Comparison of ENCODE assay signal across 9 cellular contexts in the genomic region with DNA sequence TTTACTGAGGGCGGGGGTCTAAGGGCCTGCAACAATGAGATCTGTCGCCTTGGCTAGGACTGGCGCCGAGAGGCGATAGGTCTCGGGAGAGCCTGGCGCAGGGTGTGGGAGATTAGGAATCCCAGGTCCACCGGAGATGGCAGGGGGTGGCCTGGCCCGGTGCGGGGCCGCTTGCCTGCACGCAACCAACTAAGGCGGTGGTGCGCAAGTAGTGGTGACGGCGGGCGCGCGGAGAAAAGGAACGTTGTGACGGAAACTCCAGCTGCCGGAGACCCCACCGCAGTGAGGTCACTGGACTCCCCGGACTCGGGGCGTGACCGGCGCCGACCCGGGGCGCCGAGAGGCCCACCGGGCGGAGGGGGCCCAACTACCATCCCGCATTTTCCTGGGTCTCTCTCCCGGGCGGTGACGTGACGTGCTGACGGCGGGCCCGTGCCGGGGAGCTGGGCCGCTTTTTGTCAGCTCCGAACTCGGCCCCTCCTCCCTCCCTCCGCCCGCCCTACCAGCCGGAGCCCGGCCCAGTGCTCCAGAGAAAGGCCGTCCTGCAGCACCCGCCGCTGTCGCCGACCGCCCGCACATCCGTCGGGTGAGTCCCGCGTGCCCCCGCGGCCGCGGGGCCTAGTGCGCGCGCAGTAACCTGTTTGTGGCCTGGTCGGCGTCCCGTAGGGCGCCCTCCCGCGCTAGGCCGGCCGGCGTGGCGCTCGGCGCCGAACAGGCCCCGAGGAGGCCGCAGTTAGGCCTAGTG. TPM values are rescaled to one million over a fixed set of nuclear protein-coding genes. Genes with fewer than 3 reads are reported as not detected.
DNase-seq lines count a peak whose midpoint lies in the region; ATAC-seq and TF ChIP-seq lines count a peak whose summit lies in the region.
"Had no signal": no experiment of that assay in that cellular context is flagged by ENCODE, and none has a peak within 500 bp of the region (broad histone marks: within the 10 kb centered on the region; RNA-seq: fewer than 3 reads in every experiment).

Gene ZFY (plus strand): TSS at position 521 of the 745 bp plus-strand sequence. CDS start 18,556 bp downstream, outside the sequence.

- H3K9me3 Mint-ChIP-seq in activated CD4-positive, alpha-beta T cell treated with anti-CD3 and anti-CD28 coated beads, Interleukin-2, amount 10 ng/mL, durations not matched to agents 7 days and 5 days: no peaks in the 10 kb centered on the region

- peaks cover 0 to 5% of the 10 kb centered on the region in 2 donors for H3K36me3 ChIP-seq in gastroesophageal sphincter

- ATAC-seq in GM18498 (IDR thresholded peaks at IDR 0.05; ENCODE audit: unreplicated experiment) (peak; percentile 38), HG03521 (IDR thresholded peaks at IDR 0.05; ENCODE audit: unreplicated experiment) (peak; percentile 32), gastroesophageal sphincter (no peak), GM21786 (IDR thresholded peaks at IDR 0.05; ENCODE audit: unreplicated experiment) (no peak)

- H3K27ac ChIP-seq in gastroesophageal sphincter: peak within 1 kb of the TSS in 2 of 4 donors; percentile 91 to 96
- H3K27ac ChIP-seq: KMS-11 had no signal

- TF ChIP-seq CTCF in gastroesophageal sphincter (IDR thresholded peaks at IDR 0.05): no peak

- H3K4me3 ChIP-seq in gastroesophageal sphincter: peak within 1 kb of the TSS; percentile 49 to 69

- no peak for TF ChIP-seq POLR2A in gastroesophageal sphincter (IDR thresholded peaks at IDR 0.05)

- 0% methylated on average over 4 of the region's 83 CpGs; no CpG with 5 or more reads in 1 of the 2 donors for WGBS in gastroesophageal sphincter (ENCODE audit: low coverage in 1 of 2), 2 donors

- H3K9me3 ChIP-seq in gastroesophageal sphincter: no peaks in the 10 kb centered on the region

- no peaks in the 10 kb centered on the region for H3K27me3 Mint-ChIP-seq in activated CD4-positive, alpha-beta T cell treated with anti-CD3 and anti-CD28 coated beads, Interleukin-2, amount 10 ng/mL, durations not matched to agents 7 days and 5 days

- peaks cover 0 to 34% (median 0%) of the 10 kb centered on the region in 3 donors for H3K4me1 ChIP-seq in gastroesophageal sphincter

- DNase-seq in activated CD4-positive, alpha-beta T cell treated with anti-CD3 and anti-CD28 coated beads, Interleukin-2, amount 10 ng/mL, durations not matched to agents 7 days and 5 days: peak; percentile 67
- peak; percentile 63 for DNase-seq in stimulated activated CD4-positive, alpha-beta T cell treated with anti-CD3 and anti-CD28 coated beads, Interleukin-1b, Interleukin-23, amount 100 ng/mL, for 48 hours
- DNase-seq in NOMO-1 (lab: John Stamatoyannopoulos, UW; ENCODE audit: unreplicated experiment in 2 of 2) (no peak), hepatic stellate cell (ENCODE audit: low spot score) (no peak)

- peaks cover 28% of the 10 kb centered on the region for H3K4me1 Mint-ChIP-seq in activated CD4-positive, alpha-beta T cell treated with anti-CD3 and anti-CD28 coated beads, Interleukin-2, amount 10 ng/mL, durations not matched to agents 7 days and 5 days

- peaks cover 15% of the 10 kb centered on the region for H3K36me3 Mint-ChIP-seq in activated CD4-positive, alpha-beta T cell treated with anti-CD3 and anti-CD28 coated beads, Interleukin-2, amount 10 ng/mL, durations not matched to agents 7 days and 5 days (ENCODE audit: low read depth)

- CTCF ChIA-PET in activated CD4-positive, alpha-beta T cell treated with anti-CD3 and anti-CD28 coated beads, Interleukin-2, amount 10 ng/mL, durations not matched to agents 7 days and 5 days (lab: Charles Lee): no interaction called here

- no peak for TF ChIP-seq EP300 in gastroesophageal sphincter (IDR thresholded peaks at IDR 0.05)

- H3K27ac Mint-ChIP-seq in activated CD4-positive, alpha-beta T cell treated with anti-CD3 and anti-CD28 coated beads, Interleukin-2, amount 10 ng/mL, durations not matched to agents 7 days and 5 days: peak within 1 kb of the TSS; percentile 99

- no peaks in the 10 kb centered on the region for H3K27me3 ChIP-seq in gastroesophageal sphincter

- H3K4me3 Mint-ChIP-seq in activated CD4-positive, alpha-beta T cell treated with anti-CD3 and anti-CD28 coated beads, Interleukin-2, amount 10 ng/mL, durations not matched to agents 7 days and 5 days: peak within 1 kb of the TSS; percentile 79

- POLR2A ChIA-PET in activated CD4-positive, alpha-beta T cell treated with anti-CD3 and anti-CD28 coated beads, Interleukin-2, amount 10 ng/mL, durations not matched to agents 7 days and 5 days (lab: Charles Lee): interaction anchor here (0.8 kb wide), 1 partner anchor 108 kb away, joined by 5 read pairs; no protein-coding TSS in a partner anchor

RNA-seq across cellular contexts. Expression of gene ZFY, which starts in this region (rescaled TPM):
- total RNA-seq in activated CD4-positive, alpha-beta T cell treated with anti-CD3 and anti-CD28 coated beads, Interleukin-2, amount 10 ng/mL, durations not matched to agents 7 days and 5 days: 10 to 100 TPM; 14.9 to 18.8 TPM
- 10 to 100 TPM in 2 of 4 donors, not detected in 2; 19.8 to 29.0 TPM for total RNA-seq in gastroesophageal sphincter

Comparison
In these comparisons a context has a peak if more than half of its experiments do, and no peak if none do; other contexts are left out.
1. ATAC-seq: peak in GM18498 (single experiment) and HG03521 (single experiment); none in gastroesophageal sphincter (single experiment) and GM21786 (single experiment).
2. DNase-seq: peak in activated CD4-positive, alpha-beta T cell treated with anti-CD3 and anti-CD28 coated beads, Interleukin-2, amount 10 ng/mL, durations not matched to agents 7 days and 5 days (single experiment) and stimulated activated CD4-positive, alpha-beta T cell treated with anti-CD3 and anti-CD28 coated beads, Interleukin-1b, Interleukin-23, amount 100 ng/mL, for 48 hours (single experiment); none in NOMO-1 (0 of 2) and hepatic stellate cell (single experiment).